ENCODE assay signal across 25 cellular contexts in genomic region chr15:44530653-44531052, GRCh38. TPM values are rescaled to one million over a fixed set of nuclear protein-coding genes. Genes with fewer than 3 reads are reported as not detected.
A peak's percentile ranks its signal among the peaks of the same experiment; 100 is the strongest.
DNase-seq lines count a peak whose midpoint lies in the region; ATAC-seq, FAIRE-seq and TF ChIP-seq lines count a peak whose summit lies in the region.
"Had no signal": no experiment of that assay in that cellular context is flagged by ENCODE, and none has a peak within 500 bp of the region (broad histone marks: within the 10 kb centered on the region; RNA-seq: fewer than 3 reads in every experiment).

No MANE protein-coding gene starts in this region.

- peaks cover 12% of the 10 kb centered on the region for H3K4me1 ChIP-seq in CD4-positive, alpha-beta memory T cell (ENCODE audit: insufficient read depth, low read length)
- H3K4me1 ChIP-seq in naive thymus-derived CD4-positive, alpha-beta T cell (ENCODE audit: control insufficient read depth in 2 of 2, insufficient read depth in 2 of 2, low read length in 2 of 2) = peaks cover 3% of the 10 kb centered on the region in 2 donors
- H3K4me1 ChIP-seq: prostate gland, SJCRH30 had no signal

- TF ChIP-seq POLR2A in GM12891 (IDR thresholded peaks at IDR 0.05; ENCODE audit: low read depth, low read length) = no peak

- H3K27ac Mint-ChIP-seq in CD4-positive, alpha-beta memory T cell = peak overlapping the region in 4 of 7 donors; percentile 24 to 82 (median 62)
- peak overlapping the region; percentile 47 for H3K27ac Mint-ChIP-seq in activated T-helper 17 cell treated with anti-CD3 and anti-CD28 coated beads, Interleukin-2, amount 50 U/mL, for 72 hours
- H3K27ac Mint-ChIP-seq in naive thymus-derived CD4-positive, alpha-beta T cell = peak overlapping the region; percentile 6 to 86 (median 13)
- H3K27ac Mint-ChIP-seq: activated CD4-positive, alpha-beta memory T cell treated with anti-CD3 and anti-CD28 coated beads for 36 hours had no signal

- no peaks in the 10 kb centered on the region for H3K36me3 ChIP-seq in CD4-positive, alpha-beta memory T cell (ENCODE audit: insufficient read depth, low read length)
- H3K36me3 ChIP-seq in naive thymus-derived CD4-positive, alpha-beta T cell (ENCODE audit: control insufficient read depth in 2 of 3, insufficient read depth in 3 of 3, low read length in 3 of 3) = no peaks in the 10 kb centered on the region
- H3K36me3 ChIP-seq: brain microvascular endothelial cell, prostate gland had no signal

- POLR2A ChIA-PET in CD4-positive, alpha-beta memory T cell (lab: Charles Lee; ENCODE audit: partially characterized antibody) = no interaction called here
- POLR2A ChIA-PET in naive thymus-derived CD4-positive, alpha-beta T cell (lab: Charles Lee) = interaction anchor here (0.7 kb wide), 1 partner anchor 125 kb away, joined by 4 read pairs; no protein-coding TSS in a partner anchor

- peak overlapping the region in 1 of 8 donors; percentile 13 for H3K4me3 Mint-ChIP-seq in CD4-positive, alpha-beta memory T cell
- no peak overlapping the region for H3K4me3 Mint-ChIP-seq in activated T-helper 17 cell treated with anti-CD3 and anti-CD28 coated beads, Interleukin-2, amount 50 U/mL, for 72 hours
- H3K4me3 Mint-ChIP-seq in naive thymus-derived CD4-positive, alpha-beta T cell = peak overlapping the region in 2 of 10 donors; percentile 2 to 13
- H3K4me3 Mint-ChIP-seq: activated CD4-positive, alpha-beta memory T cell treated with anti-CD3 and anti-CD28 coated beads for 36 hours; activated T-cell treated with anti-CD3 and anti-CD28 coated beads, Interleukin-2, amount 50 U/mL, for 4 hours had no signal

- no peak for DNase-seq in CD4-positive, alpha-beta memory T cell
- DNase-seq in ELR (ENCODE audit: low read depth) (peak; percentile 17), GM12891 (ENCODE audit: insufficient read length, low spot score) (no peak), HuH-7.5 (ENCODE audit: low spot score) (no peak)
- DNase-seq in naive thymus-derived CD4-positive, alpha-beta T cell = no peak
- DNase-seq in stimulated activated CD4-positive, alpha-beta T cell treated with anti-CD3 and anti-CD28 coated beads, Interleukin-15, amount 100 ng/mL, for 24 hours = no peak
- DNase-seq: activated CD4-positive, alpha-beta memory T cell treated with anti-CD3 and anti-CD28 coated beads for 36 hours; activated T-cell treated with anti-CD3 and anti-CD28 coated beads, Interleukin-2, amount 50 U/mL, for 4 hours; brain microvascular endothelial cell; COR-L47; glutamatergic neuron; mesenchymal stem cell; MG63; naive B cell; NCI-H1694; NCI-H2227 treated with DMSO at 0.1 percent for 48 hours; NCI-H774; SJCRH30; stimulated activated CD4-positive, alpha-beta T cell treated with anti-CD3 and anti-CD28 coated beads, Interleukin-1b, Interleukin-23, amount 100 ng/mL, for 48 hours; stimulated activated naive CD8-positive, alpha-beta T cell treated with anti-CD3 and anti-CD28 coated beads, Interleukin-15, Interleukin-2, amounts not matched to agents 100 U/mL and 50 U/mL, for 24 hours; tibial artery had no signal

- H3K9me3 ChIP-seq in CD4-positive, alpha-beta memory T cell (ENCODE audit: control insufficient read depth in 1 of 2, low read length in 2 of 2) = no peaks in the 10 kb centered on the region
- no peaks in the 10 kb centered on the region for H3K9me3 ChIP-seq in naive thymus-derived CD4-positive, alpha-beta T cell (ENCODE audit: control insufficient read depth in 2 of 3, low read length in 3 of 3)
- H3K9me3 ChIP-seq: MG63, prostate gland, SJCRH30, tibial artery had no signal

- peaks cover 0 to 18% of the 10 kb centered on the region in 2 donors for H3K36me3 Mint-ChIP-seq in CD4-positive, alpha-beta memory T cell
- peaks cover 52% of the 10 kb centered on the region for H3K36me3 Mint-ChIP-seq in activated T-helper 17 cell treated with anti-CD3 and anti-CD28 coated beads, Interleukin-2, amount 50 U/mL, for 72 hours (ENCODE audit: low read depth)
- peaks cover 0 to 7% (median 0%) of the 10 kb centered on the region in 5 donors for H3K36me3 Mint-ChIP-seq in naive thymus-derived CD4-positive, alpha-beta T cell
- H3K36me3 Mint-ChIP-seq: naive B cell had no signal

- ATAC-seq in activated T-helper 17 cell treated with anti-CD3 and anti-CD28 coated beads, Interleukin-2, amount 50 U/mL, for 72 hours (replicated peaks) = no peak
- no peak for ATAC-seq in naive thymus-derived CD4-positive, alpha-beta T cell
- ATAC-seq: activated T-cell treated with anti-CD3 and anti-CD28 coated beads, Interleukin-2, amount 50 U/mL, for 4 hours; stimulated activated naive CD8-positive, alpha-beta T cell treated with anti-CD3 and anti-CD28 coated beads, Interleukin-15, Interleukin-2, amounts not matched to agents 100 U/mL and 50 U/mL, for 24 hours had no signal

- H3K27me3 ChIP-seq in CD4-positive, alpha-beta memory T cell (ENCODE audit: insufficient read depth, low read length) = no peaks in the 10 kb centered on the region
- H3K27me3 ChIP-seq in naive thymus-derived CD4-positive, alpha-beta T cell (ENCODE audit: control insufficient read depth in 2 of 2, insufficient read depth in 2 of 2, low read length in 2 of 2) = no peaks in the 10 kb centered on the region
- H3K27me3 ChIP-seq: brain microvascular endothelial cell, MG63, SJCRH30, tibial artery had no signal

- no peaks in the 10 kb centered on the region for H3K9me3 Mint-ChIP-seq in CD4-positive, alpha-beta memory T cell
- H3K9me3 Mint-ChIP-seq in activated T-helper 17 cell treated with anti-CD3 and anti-CD28 coated beads, Interleukin-2, amount 50 U/mL, for 72 hours = no peaks in the 10 kb centered on the region
- no peaks in the 10 kb centered on the region for H3K9me3 Mint-ChIP-seq in naive thymus-derived CD4-positive, alpha-beta T cell
- H3K9me3 Mint-ChIP-seq: activated CD4-positive, alpha-beta memory T cell treated with anti-CD3 and anti-CD28 coated beads for 36 hours; activated T-cell treated with anti-CD3 and anti-CD28 coated beads, Interleukin-2, amount 50 U/mL, for 4 hours; naive B cell had no signal

- no peak overlapping the region for H3K27ac ChIP-seq in CD4-positive, alpha-beta memory T cell (ENCODE audit: low read depth, low read length)
- H3K27ac ChIP-seq in naive thymus-derived CD4-positive, alpha-beta T cell (ENCODE audit: low read depth, low read length) = no peak overlapping the region
- H3K27ac ChIP-seq: brain microvascular endothelial cell, prostate gland, SJCRH30, tibial artery, VCaP had no signal

- intact Hi-C loops in CD4-positive, alpha-beta memory T cell (cut with micrococcal nuclease) = no loop called here
- intact Hi-C loops in naive thymus-derived CD4-positive, alpha-beta T cell (cut with micrococcal nuclease) = no loop called here

- CTCF ChIA-PET in CD4-positive, alpha-beta memory T cell (lab: Charles Lee; ENCODE audit: partially characterized antibody) = interaction anchor here (1.2 kb wide), 1 partner anchor 15 kb away, joined by 4 read pairs; no protein-coding TSS in a partner anchor
- CTCF ChIA-PET in naive thymus-derived CD4-positive, alpha-beta T cell (lab: Charles Lee) = no interaction called here

- no peak overlapping the region for H3K4me3 ChIP-seq in CD4-positive, alpha-beta memory T cell (ENCODE audit: low read length in 2 of 2)
- H3K4me3 ChIP-seq in naive thymus-derived CD4-positive, alpha-beta T cell (ENCODE audit: low read length) = no peak overlapping the region
- H3K4me3 ChIP-seq: MG63, prostate gland, SJCRH30, tibial artery had no signal

- peaks cover 10 to 24% (median 18%) of the 10 kb centered on the region in 4 donors for H3K4me1 Mint-ChIP-seq in CD4-positive, alpha-beta memory T cell
- peaks cover 10% of the 10 kb centered on the region for H3K4me1 Mint-ChIP-seq in activated T-helper 17 cell treated with anti-CD3 and anti-CD28 coated beads, Interleukin-2, amount 50 U/mL, for 72 hours
- H3K4me1 Mint-ChIP-seq in naive thymus-derived CD4-positive, alpha-beta T cell = peaks cover 7 to 41% (median 26%) of the 10 kb centered on the region in 7 donors

- no peak for FAIRE-seq in GM12891 (lab: Jason Lieb, UNC)
- FAIRE-seq: colon had no signal

- no peaks in the 10 kb centered on the region for H3K27me3 Mint-ChIP-seq in CD4-positive, alpha-beta memory T cell
- no peaks in the 10 kb centered on the region for H3K27me3 Mint-ChIP-seq in activated T-helper 17 cell treated with anti-CD3 and anti-CD28 coated beads, Interleukin-2, amount 50 U/mL, for 72 hours
- H3K27me3 Mint-ChIP-seq in naive thymus-derived CD4-positive, alpha-beta T cell = no peaks in the 10 kb centered on the region
- H3K27me3 Mint-ChIP-seq: activated CD4-positive, alpha-beta memory T cell treated with anti-CD3 and anti-CD28 coated beads for 36 hours; naive B cell had no signal

TF ChIP-seq in GM12891, 5 proteins besides CTCF, POLR2A, EP300 and RAD21:
- no peak for TF ChIP-seq SPI1 (IDR thresholded peaks at IDR 0.05; ENCODE audit: low read depth, low read length)

RNA-seq across cellular contexts. Expression of gene EIF3J, which starts 6.3 kb away (rescaled TPM):
- total RNA-seq in CD4-positive, alpha-beta memory T cell = 10 to 100 TPM; 65.0 to 76.8 TPM
- polyA plus RNA-seq in CD4-positive, alpha-beta memory T cell = 10 to 100 TPM; 20.4 to 31.0 TPM
- 10 to 100 TPM; 43.5 to 99.1 TPM for total RNA-seq in activated T-helper 17 cell treated with anti-CD3 and anti-CD28 coated beads, Interleukin-2, amount 50 U/mL, for 72 hours
- 10 to 100 TPM; 52.9 to 83.4 (median 66.5) TPM for total RNA-seq in naive thymus-derived CD4-positive, alpha-beta T cell
- 10 to 100 TPM; 19.3 to 22.7 TPM for polyA plus RNA-seq in naive thymus-derived CD4-positive, alpha-beta T cell
- polyA plus RNA-seq in GM12891 (2012; ENCODE audit: low read depth, missing spikeins) = 51.3 TPM
